In the genomic region with DNA sequence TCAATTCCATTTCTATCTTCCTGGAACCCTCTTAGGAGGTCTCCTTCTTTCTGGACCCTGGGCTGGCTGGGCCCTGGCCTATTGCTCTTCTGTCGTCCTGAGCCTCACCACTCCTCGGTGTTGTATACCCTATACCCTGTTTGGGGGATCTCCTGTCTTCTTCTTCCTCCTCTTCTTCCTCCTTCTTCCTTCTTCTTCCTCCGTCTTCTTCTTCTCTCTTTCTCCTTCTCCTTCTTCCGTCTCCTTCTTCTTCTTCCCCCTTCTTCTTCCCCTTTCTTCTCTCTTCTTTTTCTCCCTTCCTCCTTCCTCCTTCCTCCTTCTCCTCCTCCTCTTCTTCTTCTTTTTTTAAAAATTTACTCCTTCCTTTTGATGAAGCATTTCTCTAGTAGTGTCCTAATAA, we compare ENCODE assay signal across 7 cellular contexts.
"Had no signal": no experiment of that assay in that cellular context is flagged by ENCODE, and none has a peak within 500 bp of the region (broad histone marks: within the 10 kb centered on the region; RNA-seq: fewer than 3 reads in every experiment).

No MANE protein-coding gene starts in this region.

- FAIRE-seq: G401.6, GM12878, GM12891, GM18507, GM19239 had no signal

- DNase-seq: GDM1, GF-D8 had no signal

- H3K4me3 ChIP-seq: GM12878 had no signal

- ATAC-seq: GM12878 had no signal
